In the genomic region with DNA sequence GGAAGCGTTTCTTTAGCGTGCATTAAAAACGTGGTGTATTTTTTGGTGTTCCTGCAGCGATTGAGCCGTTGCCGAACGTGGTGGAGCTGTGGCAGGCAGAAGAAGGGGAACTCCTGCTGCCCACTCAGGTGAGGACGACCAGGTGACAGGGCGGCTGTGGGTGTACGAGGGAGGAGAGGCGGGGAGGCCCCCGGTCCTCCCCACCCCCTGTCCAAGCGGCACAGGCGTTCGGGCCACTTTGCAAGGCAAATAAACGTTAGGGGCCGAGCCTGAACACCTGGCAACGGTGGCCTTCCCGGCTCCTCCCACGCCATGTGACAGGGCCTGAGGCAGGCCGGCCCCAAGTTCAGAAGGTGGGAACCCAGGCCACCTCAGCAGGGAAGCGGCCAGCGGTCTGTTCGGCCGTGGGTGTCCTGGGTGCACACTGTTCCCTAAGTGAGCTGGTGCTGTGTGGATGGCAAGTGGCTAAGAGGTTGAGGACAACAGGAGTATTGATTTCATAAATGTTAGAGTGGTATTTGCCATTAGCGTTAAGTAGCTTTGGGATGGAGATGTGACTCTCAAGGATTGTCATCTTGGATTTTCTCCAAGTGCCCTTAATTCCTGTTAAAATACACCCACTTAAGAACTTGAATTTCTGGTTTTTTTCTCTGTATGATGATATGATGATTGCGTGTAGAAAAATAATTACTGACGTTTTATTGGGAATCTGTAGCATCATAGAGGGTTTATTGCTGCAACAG, we compare ENCODE assay signal across 8 cellular contexts. TPM values are rescaled to one million over a fixed set of nuclear protein-coding genes. Genes with fewer than 3 reads are reported as not detected.
DNase-seq lines count a peak whose midpoint lies in the region; ATAC-seq, FAIRE-seq and TF ChIP-seq lines count a peak whose summit lies in the region.

No MANE protein-coding gene starts in this region.

- H3K36me3 Mint-ChIP-seq in astrocyte (ENCODE audit: low read depth, unreplicated experiment), result no peaks in the 10 kb centered on the region

- H3K4me1 Mint-ChIP-seq in astrocyte (ENCODE audit: low read depth, unreplicated experiment), result peaks cover 13% of the 10 kb centered on the region

- no peaks in the 10 kb centered on the region for H3K9me3 Mint-ChIP-seq in astrocyte (ENCODE audit: unreplicated experiment)

- H3K36me3 ChIP-seq in DND-41 (ENCODE audit: insufficient read depth, low read length), result peaks cover 59% of the 10 kb centered on the region
- no peaks in the 10 kb centered on the region for H3K36me3 ChIP-seq in astrocyte (ENCODE audit: insufficient read depth, low read length)
- H3K36me3 ChIP-seq in iPS-15b (ENCODE audit: control insufficient read depth, insufficient read depth, low read length), result no peaks in the 10 kb centered on the region

- ATAC-seq in DND-41 (ENCODE audit: insufficient read depth, low read depth) (peak; percentile 17), GM19463 (IDR thresholded peaks at IDR 0.05; ENCODE audit: unreplicated experiment) (peak; percentile 56), HG03520 (IDR thresholded peaks at IDR 0.05; ENCODE audit: unreplicated experiment) (peak; percentile 48)

- peak overlapping the region; percentile 85 for H3K4me2 ChIP-seq in DND-41 (ENCODE audit: insufficient read depth, low read length)
- peak overlapping the region; percentile 96 for H3K4me2 ChIP-seq in astrocyte (ENCODE audit: low read length)

- FAIRE-seq in astrocyte (lab: Jason Lieb, UNC), result no peak

- no peaks in the 10 kb centered on the region for H3K9me3 ChIP-seq in DND-41 (ENCODE audit: insufficient read depth, low read length, severe bottlenecking)
- H3K9me3 ChIP-seq in astrocyte (ENCODE audit: insufficient read depth, low read depth, low read length), result no peaks in the 10 kb centered on the region
- no peaks in the 10 kb centered on the region for H3K9me3 ChIP-seq in iPS-15b (ENCODE audit: control insufficient read depth, insufficient read depth, low read length)

- peak overlapping the region; percentile 89 for H3K4me3 Mint-ChIP-seq in astrocyte (ENCODE audit: unreplicated experiment)

- H3K27ac ChIP-seq in DND-41 (ENCODE audit: low read length) (peak overlapping the region; percentile 89), astrocyte (ENCODE audit: low read depth, low read length) (no peak overlapping the region)

- H4K20me1 ChIP-seq in DND-41 (ENCODE audit: insufficient read depth, low read length) (peaks cover 55% of the 10 kb centered on the region), astrocyte (ENCODE audit: insufficient read depth, low read length) (peaks cover 28% of the 10 kb centered on the region)

- DNase-seq in DND-41 (peak; percentile 60), RKO (ENCODE audit: low spot score) (peak; percentile 34), astrocyte (ENCODE audit: low read depth) (no peak), amniotic stem cell (lab: John Stamatoyannopoulos, UW) (no peak)
- DNase-seq in stimulated activated CD4-positive, alpha-beta T cell treated with anti-CD3 and anti-CD28 coated beads, Interleukin-12 subunit alpha, Interleukin-12 subunit beta, amount 100 ng/mL, for 4 hours, result peak; percentile 47

- H2AFZ ChIP-seq in DND-41 (ENCODE audit: low read depth, low read length) (no peak overlapping the region; the same call in 1 of the 2 replicates), astrocyte (ENCODE audit: low read depth, low read length) (peak overlapping the region; percentile 92)

- H3K4me3 ChIP-seq in DND-41 (ENCODE audit: low read depth in 1 of 2, low read length in 2 of 2) (peak overlapping the region; percentile 80 to 83), astrocyte (ENCODE audit: insufficient read depth, low read depth, low read length) (peak overlapping the region; percentile 77), iPS-15b (ENCODE audit: low read depth, low read length) (peak overlapping the region; percentile 86)

- TF ChIP-seq CTCF in DND-41 (IDR thresholded peaks at IDR 0.05; ENCODE audit: borderline replicate concordance, extremely low read depth, low read length, poor library complexity, severe bottlenecking) (no peak), astrocyte (IDR thresholded peaks at IDR 0.05; ENCODE audit: insufficient read depth, low read depth, low read length) (no peak)

- peak overlapping the region; percentile 90 for H3K9ac ChIP-seq in DND-41 (ENCODE audit: low read depth, low read length)
- H3K9ac ChIP-seq in astrocyte (ENCODE audit: low read length), result peak overlapping the region; percentile 85
- peak overlapping the region; percentile 84 for H3K9ac ChIP-seq in iPS-15b (ENCODE audit: low read depth, low read length)

- peaks cover 72% of the 10 kb centered on the region for H3K79me2 ChIP-seq in DND-41 (ENCODE audit: insufficient read depth, low read length)
- peaks cover 46% of the 10 kb centered on the region for H3K79me2 ChIP-seq in astrocyte (ENCODE audit: insufficient read depth, low read length)

- no peaks in the 10 kb centered on the region for H3K27me3 Mint-ChIP-seq in astrocyte (ENCODE audit: low read depth, unreplicated experiment)

- H3K27ac Mint-ChIP-seq in astrocyte (ENCODE audit: unreplicated experiment), result no peak overlapping the region

- H3K4me1 ChIP-seq in DND-41 (ENCODE audit: insufficient read depth, low read length), result peaks cover 59% of the 10 kb centered on the region
- H3K4me1 ChIP-seq in astrocyte (ENCODE audit: insufficient read depth, low read length), result peaks cover 4% of the 10 kb centered on the region
- H3K4me1 ChIP-seq in iPS-15b (ENCODE audit: control insufficient read depth, insufficient read depth, low read length), result peaks cover 5% of the 10 kb centered on the region

- H3K27me3 ChIP-seq in DND-41 (ENCODE audit: insufficient read depth, low read length, poor library complexity), result no peaks in the 10 kb centered on the region
- no peaks in the 10 kb centered on the region for H3K27me3 ChIP-seq in astrocyte (ENCODE audit: insufficient read depth, low read length)
- peaks cover 6% of the 10 kb centered on the region for H3K27me3 ChIP-seq in iPS-15b (ENCODE audit: control insufficient read depth, insufficient read depth, low read length)

RNA-seq across cellular contexts. Expression of a gene that starts 1.2 kb away (rescaled TPM):
- total RNA-seq in astrocyte, result 18.3 and 18.6 TPM in 2 replicates

Comparison
In these comparisons a context has a peak if more than half of its experiments do, and no peak if none do; other contexts are left out.
1. DNase-seq: peak in DND-41 (single experiment), RKO (single experiment) and stimulated activated CD4-positive, alpha-beta T cell treated with anti-CD3 and anti-CD28 coated beads, Interleukin-12 subunit alpha, Interleukin-12 subunit beta, amount 100 ng/mL, for 4 hours (single experiment); none in astrocyte (single experiment) and amniotic stem cell (single experiment).
2. Peak in every context shown above with its lines, with median percentiles within 50 percentile points of each other: ATAC-seq, H3K4me3 ChIP-seq and H3K9ac ChIP-seq.